ENCODE assay signal across 9 cellular contexts in the genomic region with DNA sequence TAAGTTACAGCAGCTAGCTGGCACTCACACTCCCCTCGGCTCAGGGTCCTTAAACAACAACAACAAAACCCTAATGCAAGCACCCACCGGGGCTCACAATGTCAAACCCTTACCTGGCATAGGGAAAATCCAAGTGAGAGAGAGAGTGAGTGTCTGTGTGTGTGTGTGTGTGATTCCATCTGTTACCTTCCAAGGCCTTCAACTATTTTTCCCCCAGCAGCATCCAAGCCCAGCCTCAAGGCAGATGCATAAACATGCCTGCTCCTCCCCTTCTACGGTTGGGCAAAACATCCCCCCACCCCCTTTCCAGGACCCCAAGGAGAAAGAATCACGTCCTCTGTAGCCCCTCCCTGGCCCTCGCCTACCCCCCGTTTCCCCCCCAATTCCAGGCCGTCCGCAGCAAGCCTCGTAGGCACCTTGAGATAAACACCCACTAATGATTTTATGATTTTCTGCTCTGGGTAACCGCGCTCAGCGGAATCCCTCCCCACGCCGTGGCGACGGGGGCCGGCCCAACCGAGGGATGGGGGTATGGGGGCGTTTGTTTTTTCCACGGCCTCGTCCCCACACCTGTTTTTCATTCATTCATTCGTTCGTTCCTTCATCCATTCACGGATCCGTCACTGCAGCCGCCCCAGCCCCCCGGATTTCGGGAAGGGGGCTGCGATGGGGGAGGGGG. TPM values are rescaled to one million over a fixed set of nuclear protein-coding genes. Genes with fewer than 3 reads are reported as not detected.
DNase-seq lines count a peak whose midpoint lies in the region; ATAC-seq and TF ChIP-seq lines count a peak whose summit lies in the region.
"Not testable (repeated sequence)": the region's sequence is repeated elsewhere in the genome, so short reads cannot be mapped to it uniquely, and the experiment has no call there.
"Had no signal": no experiment of that assay in that cellular context is flagged by ENCODE, and none has a peak within 500 bp of the region (broad histone marks: within the 10 kb centered on the region; RNA-seq: fewer than 3 reads in every experiment).

No MANE protein-coding gene starts in this region.

- H3K27ac Mint-ChIP-seq in CD14-positive monocyte, result peak overlapping the region in 1 of 7 donors; percentile 3
- peak overlapping the region in 1 of 2 donors; percentile 80 for H3K27ac Mint-ChIP-seq in stimulated activated naive CD8-positive, alpha-beta T cell treated with anti-CD3 and anti-CD28 coated beads, Interleukin-15, amount 100 ng/mL, for 72 hours

- not testable (repeated sequence) for H3K9me3 Mint-ChIP-seq in CD14-positive monocyte; stimulated activated naive CD8-positive, alpha-beta T cell treated with anti-CD3 and anti-CD28 coated beads, Interleukin-15, amount 100 ng/mL, for 72 hours

- not testable (repeated sequence) for H3K27ac ChIP-seq in KMS-11
- peak overlapping the region; percentile 91 for H3K27ac ChIP-seq in PC-9
- peak overlapping the region; percentile 91 for H3K27ac ChIP-seq in neutrophil

- H3K9me3 ChIP-seq in PC-9 (ENCODE audit: insufficient read depth, low read depth); iPS-18c (ENCODE audit: control insufficient read depth, insufficient read depth, low read length); neutrophil: not testable (repeated sequence)

- H3K4me3 Mint-ChIP-seq in CD14-positive monocyte, result peak overlapping the region; percentile 74 to 84
- peak overlapping the region; percentile 79 to 80 for H3K4me3 Mint-ChIP-seq in stimulated activated naive CD8-positive, alpha-beta T cell treated with anti-CD3 and anti-CD28 coated beads, Interleukin-15, amount 100 ng/mL, for 72 hours

- H3K79me2 ChIP-seq in KMS-11 (ENCODE audit: insufficient read depth, low read depth) (peaks cover 16% of the 10 kb centered on the region; the same call in 1 of the 2 replicates), PC-9 (ENCODE audit: low read depth) (peaks cover 41% of the 10 kb centered on the region)

- H3K36me3 ChIP-seq in KMS-11 (ENCODE audit: insufficient read depth); PC-9 (ENCODE audit: low read depth); neutrophil: not testable (repeated sequence)

- POLR2A ChIA-PET in PC-9 (lab: Charles Lee; ENCODE audit: unreplicated experiment), result not testable (repeated sequence)

- CTCF ChIA-PET in PC-9 (lab: Charles Lee), result interaction anchor here (0.6 kb wide), 1 partner anchor 1098 kb away, joined by 3 read pairs; no protein-coding TSS in a partner anchor

- H3K4me1 ChIP-seq in KMS-11 (ENCODE audit: low read depth, poor library complexity, severe bottlenecking) (peaks cover 20% of the 10 kb centered on the region), PC-9 (replicated peaks; ENCODE audit: insufficient read depth) (peaks cover 37% of the 10 kb centered on the region), neutrophil (ENCODE audit: control insufficient read depth in 1 of 2, insufficient read depth in 1 of 2, low read depth in 1 of 2, low read length in 1 of 2) (peaks cover 29 to 31% of the 10 kb centered on the region in 2 experiments)

- H3K4me1 Mint-ChIP-seq in CD14-positive monocyte, result peaks cover 23% of the 10 kb centered on the region
- H3K4me1 Mint-ChIP-seq in stimulated activated naive CD8-positive, alpha-beta T cell treated with anti-CD3 and anti-CD28 coated beads, Interleukin-15, amount 100 ng/mL, for 72 hours, result peaks cover 33% of the 10 kb centered on the region

- not testable (repeated sequence) for H4K20me1 ChIP-seq in KMS-11 (ENCODE audit: insufficient read depth); PC-9 (ENCODE audit: insufficient read depth)

- not testable (repeated sequence) for BruUV-seq in PC-9 (replicated peaks; lab: Mats Ljungman, UMichigan)

- not testable (repeated sequence) for H3K9ac ChIP-seq in KMS-11

- H3K9me2 ChIP-seq in PC-9 (ENCODE audit: insufficient read depth), result not testable (repeated sequence)

- not testable (repeated sequence) for ATAC-seq in stimulated activated naive CD8-positive, alpha-beta T cell treated with anti-CD3 and anti-CD28 coated beads, Interleukin-15, amount 100 ng/mL, for 72 hours

- not testable (repeated sequence) for TF ChIP-seq CTCF in CD14-positive monocyte (IDR thresholded peaks at IDR 0.05); KMS-11 (conservative IDR thresholded peaks at IDR 0.05; ENCODE audit: low read depth, low read length); PC-9 (conservative IDR thresholded peaks at IDR 0.05); neutrophil (IDR thresholded peaks at IDR 0.05)

- H3K4me2 ChIP-seq in KMS-11 (peak overlapping the region; percentile 66), PC-9 (peak overlapping the region; percentile 98)

- not testable (repeated sequence) for H3K4me3 ChIP-seq in KMS-11 (IDR thresholded peaks at IDR 0.05; ENCODE audit: insufficient read depth, low read depth, low read length)
- H3K4me3 ChIP-seq in PC-9, result peak overlapping the region; percentile 60
- H3K4me3 ChIP-seq in iPS-18c (ENCODE audit: insufficient read depth, low read depth, low read length), result peak overlapping the region; percentile 52
- H3K4me3 ChIP-seq in neutrophil (ENCODE audit: low read depth in 1 of 2, low read length in 1 of 2), result peak overlapping the region; percentile 29 to 71

- intact Hi-C loops in CD14-positive monocyte (cut with micrococcal nuclease), result loop anchor here (10.0 kb wide), 1 partner anchor 74 kb away; no protein-coding TSS in a partner anchor
- intact Hi-C loops in PC-9 (cut with micrococcal nuclease; ENCODE audit: unreplicated experiment), result not testable (repeated sequence)

- peaks cover 22% of the 10 kb centered on the region for H3F3A ChIP-seq in PC-9 (ENCODE audit: insufficient read depth, low read depth)

- peaks cover 13 to 25% (median 19%) of the 10 kb centered on the region in 3 donors for H3K27me3 Mint-ChIP-seq in CD14-positive monocyte (ENCODE audit: low read depth in 3 of 3)
- H3K27me3 Mint-ChIP-seq in stimulated activated naive CD8-positive, alpha-beta T cell treated with anti-CD3 and anti-CD28 coated beads, Interleukin-15, amount 100 ng/mL, for 72 hours, result not testable (repeated sequence)

- not testable (repeated sequence) for DNase-seq in CD14-positive monocyte (ENCODE audit: low spot score); PC-9; stimulated activated naive CD8-positive, alpha-beta T cell treated with anti-CD3 and anti-CD28 coated beads, Interleukin-15, amount 100 ng/mL, for 72 hours
- DNase-seq in activated T-helper 9 cell treated with anti-CD3 and anti-CD28 coated beads, Interleukin-2, amount 50 U/mL, for 16 hours (ENCODE audit: low read depth), result peak; percentile 1
- peak; percentile 17 for DNase-seq in dermis blood vessel endothelial cell

- not testable (repeated sequence) for H3K27me3 ChIP-seq in KMS-11 (ENCODE audit: insufficient read depth, low read depth); PC-9 (ENCODE audit: insufficient read depth, low read depth); neutrophil

- H3K36me3 Mint-ChIP-seq in CD14-positive monocyte, result not testable (repeated sequence)

- peak overlapping the region; percentile 34 for H2AFZ ChIP-seq in KMS-11 (ENCODE audit: low read depth)
- H2AFZ ChIP-seq in PC-9, result not testable (repeated sequence)

RNA-seq across cellular contexts. Expression of a gene that starts 36.4 kb away (rescaled TPM):
- polyA plus RNA-seq in CD14-positive monocyte, result 1 to 10 TPM in 1 of 2 donors, under 1 TPM in 1; 0.58 to 1.2 TPM
- total RNA-seq in PC-9 (2021) (not detected in 2 replicates), dermis blood vessel endothelial cell (not detected in 2 replicates)
- total RNA-seq: mesenteric fat pad had no signal

RNA-seq across cellular contexts. Expression of a gene that starts 51.3 kb away (rescaled TPM):
- under 1 TPM; 0.27 to 0.38 TPM for polyA plus RNA-seq in CD14-positive monocyte
- total RNA-seq in PC-9 (2021) (0.95 and 1.1 TPM in 2 replicates), dermis blood vessel endothelial cell (not detected in 2 replicates)
- total RNA-seq: mesenteric fat pad had no signal
